Comparison of ENCODE assay signal across 29 cellular contexts in genomic region chr10:49572594-49573114, GRCh38. TPM values are rescaled to one million over a fixed set of nuclear protein-coding genes. Genes with fewer than 3 reads are reported as not detected.
"Had no signal": no experiment of that assay in that cellular context is flagged by ENCODE, and none has a peak within 500 bp of the region (broad histone marks: within the 10 kb centered on the region; RNA-seq: fewer than 3 reads in every experiment).

No MANE protein-coding gene starts in this region.

- H3K4me3 ChIP-seq: breast epithelium, upper lobe of left lung had no signal

- H3K27me3 ChIP-seq: breast epithelium, upper lobe of left lung had no signal

- FAIRE-seq: colon, frontal cortex had no signal

- H3K27ac ChIP-seq: breast epithelium, parathyroid adenoma, upper lobe of left lung had no signal

- H3K36me3 ChIP-seq: breast epithelium, upper lobe of left lung had no signal

- H3K4me1 ChIP-seq: breast epithelium, parathyroid adenoma, upper lobe of left lung had no signal

- DNase-seq: activated B cell treated with CpG ODN at 0.5 μM for 24 hours; activated CD4-positive, alpha-beta memory T cell treated with anti-CD3 and anti-CD28 coated beads for 36 hours; activated CD4-positive, alpha-beta T cell treated with anti-CD3 and anti-CD28 coated beads for 4 hours; activated effector memory CD4-positive, alpha-beta T cell treated with Interleukin-2 at 50 U/mL for 16 hours; activated naive CD4-positive, alpha-beta T cell treated with anti-CD3 and anti-CD28 coated beads for 36 hours; activated naive CD8-positive, alpha-beta T cell treated with anti-CD3 and anti-CD28 coated beads, Interleukin-2, amount 10 ng/mL, durations not matched to agents 7 days and 5 days; activated T-cell treated with anti-CD3 and anti-CD28 coated beads, Interleukin-2, amount 50 U/mL, for 72 hours; amniotic stem cell; effector memory CD4-positive, alpha-beta T cell; head of caudate nucleus; hypothalamus; left ventricle myocardium superior; right cardiac atrium; stimulated activated CD4-positive, alpha-beta T cell treated with anti-CD3 and anti-CD28 coated beads, Interleukin-12 subunit alpha, Interleukin-12 subunit beta, amount 100 ng/mL, for 4 hours; stimulated activated CD4-positive, alpha-beta T cell treated with anti-CD3 and anti-CD28 coated beads, Interleukin-4, amount 100 ng/mL, for 4 hours; stimulated activated naive CD8-positive, alpha-beta T cell treated with anti-CD3 and anti-CD28 coated beads, Interleukin-15, Interleukin-2, amounts not matched to agents 100 U/mL and 50 U/mL, for 24 hours; T1000 had no signal

- H2AFZ ChIP-seq: parathyroid adenoma had no signal

- H3K79me2 ChIP-seq: parathyroid adenoma had no signal

- ATAC-seq: activated T-cell treated with anti-CD3 and anti-CD28 coated beads, Interleukin-2, amount 50 U/mL, for 72 hours; left ventricle myocardium superior; right cardiac atrium; stimulated activated naive CD8-positive, alpha-beta T cell treated with anti-CD3 and anti-CD28 coated beads, Interleukin-15, Interleukin-2, amounts not matched to agents 100 U/mL and 50 U/mL, for 24 hours had no signal

- H3K9me3 ChIP-seq: upper lobe of left lung had no signal

RNA-seq across cellular contexts. Expression of gene SLC18A3, which starts 37.5 kb away (rescaled TPM):
- total RNA-seq: activated B cell treated with CpG ODN at 0.5 μM for 24 hours; activated CD4-positive, alpha-beta memory T cell treated with anti-CD3 and anti-CD28 coated beads for 36 hours; activated naive CD4-positive, alpha-beta T cell treated with anti-CD3 and anti-CD28 coated beads for 36 hours; activated naive CD8-positive, alpha-beta T cell treated with anti-CD3 and anti-CD28 coated beads, Interleukin-2, amount 10 ng/mL, durations not matched to agents 7 days and 5 days; activated T-cell treated with anti-CD3 and anti-CD28 coated beads, Interleukin-2, amount 50 U/mL, for 72 hours; breast epithelium; dermis microvascular lymphatic vessel endothelial cell; left ventricle myocardium superior; myocyte; pulmonary artery endothelial cell; skeletal muscle tissue; subcutaneous adipose tissue; upper lobe of left lung had no signal
- polyA plus RNA-seq: esophagus had no signal

RNA-seq across cellular contexts. Expression of gene CHAT, which starts 41.2 kb away (rescaled TPM):
- total RNA-seq: activated B cell treated with CpG ODN at 0.5 μM for 24 hours; activated CD4-positive, alpha-beta memory T cell treated with anti-CD3 and anti-CD28 coated beads for 36 hours; activated naive CD4-positive, alpha-beta T cell treated with anti-CD3 and anti-CD28 coated beads for 36 hours; activated naive CD8-positive, alpha-beta T cell treated with anti-CD3 and anti-CD28 coated beads, Interleukin-2, amount 10 ng/mL, durations not matched to agents 7 days and 5 days; breast epithelium; dermis microvascular lymphatic vessel endothelial cell; frontal cortex; left ventricle myocardium superior; myocyte; pulmonary artery endothelial cell; right cardiac atrium; skeletal muscle tissue; subcutaneous adipose tissue; upper lobe of left lung had no signal
- polyA plus RNA-seq: esophagus, right cardiac atrium, thymus had no signal
